2 cellular contexts compared by ENCODE assay signal in the genomic region with DNA sequence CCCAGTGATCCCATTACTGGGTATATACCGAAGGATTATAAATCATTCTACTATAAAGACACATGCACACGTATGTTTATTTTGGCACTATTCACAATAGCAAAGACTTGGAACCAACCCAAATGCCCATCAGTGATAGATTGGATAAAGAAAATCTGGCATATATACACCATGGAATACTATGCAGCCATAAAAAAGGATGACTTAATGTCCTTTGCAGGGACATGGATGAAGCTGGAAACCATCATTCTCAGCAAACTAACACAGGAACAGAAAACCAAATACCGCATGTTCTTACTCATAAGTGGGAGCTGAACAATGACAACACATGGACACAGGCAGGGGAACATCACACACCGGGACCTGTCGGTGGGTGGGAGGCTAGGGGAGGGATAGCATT. TPM values are rescaled to one million over a fixed set of nuclear protein-coding genes. Genes with fewer than 3 reads are reported as not detected.
A peak's percentile ranks its signal among the peaks of the same experiment; 100 is the strongest.
DNase-seq lines count a peak whose midpoint lies in the region; ATAC-seq, FAIRE-seq and TF ChIP-seq lines count a peak whose summit lies in the region.
"Not testable (repeated sequence)": the region's sequence is repeated elsewhere in the genome, so short reads cannot be mapped to it uniquely, and the experiment has no call there.

No MANE protein-coding gene starts in this region.

- 93% methylated on average over 5 of the region's 5 CpGs for WGBS in K562 (ENCODE audit: insufficient coverage, low coverage, missing lambda C conversion rate)

- not testable (repeated sequence) for H3K9ac ChIP-seq in K562 (ENCODE audit: insufficient read depth in 1 of 2, low read depth in 2 of 2, low read length in 2 of 2)

- TF ChIP-seq EP300 in K562 (IDR thresholded peaks at IDR 0.05; ENCODE audit: low read length), result not testable (repeated sequence)

- in situ Hi-C loops in K562 (cut with MboI), result not testable (repeated sequence)

- TF ChIP-seq RAD21 in K562 (CRISPR knock-in tag; conservative IDR thresholded peaks at IDR 0.05 in 1 of 2, IDR thresholded peaks at IDR 0.05 in 1 of 2), result not testable (repeated sequence)

- TF ChIP-seq POLR2A in K562 (conservative IDR thresholded peaks at IDR 0.05), result not testable (repeated sequence)

- not testable (repeated sequence) for H3K27ac ChIP-seq in HEK293 (ENCODE audit: extremely low read depth, low read depth, low read length); K562 (ENCODE audit: extremely low read depth, low read depth, low read length)

- not testable (repeated sequence) for H3K4me1 ChIP-seq in HEK293 (ENCODE audit: control insufficient read depth, insufficient read depth, low read length); K562 (replicated peaks in 1 of 2; ENCODE audit: control insufficient read depth in 2 of 2, insufficient read depth in 2 of 2, low read length in 2 of 2)

- not testable (repeated sequence) for H2AFZ ChIP-seq in K562 (ENCODE audit: low read depth, low read length)

- not testable (repeated sequence) for H3K79me2 ChIP-seq in K562 (ENCODE audit: control insufficient read depth, insufficient read depth, low read length)

- not testable (repeated sequence) for TF ChIP-seq CTCF in HEK293 (tag by site-specific recombination; IDR thresholded peaks at IDR 0.05); K562 (IDR thresholded peaks at IDR 0.05 in 2 of 3, conservative IDR thresholded peaks at IDR 0.05 in 1 of 3; ENCODE audit: insufficient read depth in 2 of 3, low read depth in 1 of 3, low read length in 3 of 3)

- not testable (repeated sequence) for H3K9me1 ChIP-seq in K562 (ENCODE audit: control insufficient read depth, insufficient read depth, low read length)

- H3K27me3 ChIP-seq in K562 (ENCODE audit: control insufficient read depth in 2 of 2, insufficient read depth in 2 of 2, low read length in 2 of 2), result not testable (repeated sequence)

- ATAC-seq in K562, result not testable (repeated sequence)

- intact Hi-C loops in K562 (cut with micrococcal nuclease), result not testable (repeated sequence)

- POLR2A ChIA-PET in HEK293 (lab: Yijun Ruan, JAX); K562 (lab: Yijun Ruan, JAX): not testable (repeated sequence)

- not testable (repeated sequence) for H4K20me1 ChIP-seq in K562 (replicated peaks; ENCODE audit: control insufficient read depth, insufficient read depth, low read length)

- not testable (repeated sequence) for H3K4me2 ChIP-seq in K562 (ENCODE audit: insufficient read depth, low read length)

- CTCF ChIA-PET in HEK293 (lab: Yijun Ruan, JAX); K562 (lab: Yijun Ruan, JAX; ENCODE audit: low intra/inter-chr PET ratio): not testable (repeated sequence)

- BruUV-seq in K562 (replicated peaks; lab: Mats Ljungman, UMichigan), result not testable (repeated sequence)

- FAIRE-seq in K562 (lab: Jason Lieb, UNC), result not testable (repeated sequence)

- H3K9me3 ChIP-seq in HEK293 (ENCODE audit: control insufficient read depth, insufficient read depth, low read depth, low read length); K562 (replicated peaks; ENCODE audit: control insufficient read depth, insufficient read depth, low read depth, low read length): not testable (repeated sequence)

- not testable (repeated sequence) for H3K4me3 ChIP-seq in HEK293 (ENCODE audit: low read depth, low read length); K562

- not testable (repeated sequence) for DNase-seq in K562 (ENCODE audit: extremely low read depth in 1 of 4, low spot score in 3 of 4)

- H3K36me3 ChIP-seq in HEK293 (ENCODE audit: control insufficient read depth in 2 of 2, insufficient read depth in 1 of 2, low read length in 2 of 2), result peaks cover 8 to 19% of the 10 kb centered on the region in 2 experiments
- H3K36me3 ChIP-seq in K562 (ENCODE audit: control insufficient read depth, insufficient read depth, low read length), result peaks cover 33% of the 10 kb centered on the region

TF ChIP-seq in HEK293, 187 proteins besides CTCF, POLR2A, EP300 and RAD21:
- peak; percentile 82 for TF ChIP-seq ZNF146 (tag by site-specific recombination; IDR thresholded peaks at IDR 0.05)
- TF ChIP-seq, protein P1, sequence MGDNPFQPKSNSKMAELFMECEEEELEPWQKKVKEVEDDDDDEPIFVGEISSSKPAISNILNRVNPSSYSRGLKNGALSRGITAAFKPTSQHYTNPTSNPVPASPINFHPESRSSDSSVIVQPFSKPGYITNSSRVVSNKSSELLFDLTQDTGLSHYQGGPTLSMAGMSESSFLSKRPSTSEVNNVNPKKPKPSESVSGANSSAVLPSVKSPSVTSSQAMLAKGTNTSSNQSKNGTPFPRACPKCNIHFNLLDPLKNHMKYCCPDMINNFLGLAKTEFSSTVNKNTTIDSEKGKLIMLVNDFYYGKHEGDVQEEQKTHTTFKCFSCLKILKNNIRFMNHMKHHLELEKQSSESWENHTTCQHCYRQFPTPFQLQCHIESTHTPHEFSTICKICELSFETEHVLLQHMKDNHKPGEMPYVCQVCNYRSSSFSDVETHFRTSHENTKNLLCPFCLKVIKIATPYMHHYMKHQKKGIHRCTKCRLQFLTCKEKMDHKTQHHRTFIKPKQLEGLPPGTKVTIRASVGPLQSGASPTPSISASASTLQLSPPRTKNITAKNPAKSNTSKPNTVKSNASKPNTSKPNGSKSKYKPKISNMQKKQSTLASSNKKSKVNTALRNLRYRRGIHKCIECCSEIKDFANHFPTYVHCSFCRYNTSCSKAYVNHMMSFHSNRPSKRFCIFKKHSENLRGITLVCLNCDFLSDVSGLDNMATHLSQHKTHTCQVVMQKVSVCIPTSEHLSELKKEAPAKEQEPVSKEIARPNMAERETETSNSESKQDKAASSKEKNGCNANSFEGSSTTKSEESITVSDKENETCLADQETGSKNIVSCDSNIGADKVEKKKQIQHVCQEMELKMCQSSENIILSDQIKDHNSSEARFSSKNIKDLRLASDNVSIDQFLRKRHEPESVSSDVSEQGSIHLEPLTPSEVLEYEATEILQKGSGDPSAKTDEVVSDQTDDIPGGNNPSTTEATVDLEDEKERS (tag by site-specific recombination; IDR thresholded peaks at IDR 0.05), result 0 out of 2 replicates have a peak, but pooled peaks have one; percentile 40

TF ChIP-seq in K562, 482 proteins besides CTCF, POLR2A, EP300 and RAD21:
- peak; percentile 28; the same call in 1 of the 2 replicates for TF ChIP-seq BCOR (IDR thresholded peaks at IDR 0.05)
- TF ChIP-seq ZNF146 (CRISPR knock-in tag; IDR thresholded peaks at IDR 0.05; ENCODE audit: unreplicated experiment), result peak; percentile 87

RNA-seq across cellular contexts. Expression of gene BBS10, which starts 15.9 kb away (rescaled TPM):
- 2.8 and 10.1 TPM in 2 replicates for total RNA-seq in K562 (2011; cell fraction: chromatin; rRNA removed; ENCODE audit: low replicate concordance)
- total RNA-seq in K562 (2011; cell fraction: nucleolus; rRNA removed), result 3.0 and 3.3 TPM in 2 replicates
- 5.6 and 11.4 TPM in 2 replicates for total RNA-seq in K562 (2011; cell fraction: nucleoplasm; rRNA removed)
- total RNA-seq in K562 (2014; rRNA removed) (4.6 and 4.7 TPM in 2 replicates), K562 (2014; rRNA removed; fragmentation: Illumina TruSeq; extraction: Trizol) (8.2 and 9.4 TPM in 2 replicates), K562 (2015; rRNA removed; fragmentation: Illumina TruSeq; extraction: Trizol) (6.8 and 7.3 TPM in 2 replicates), K562 (2021) (5.9 and 6.1 TPM in 2 replicates)
- polyA plus RNA-seq in K562 (2011; rRNA removed) (11.9 and 14.9 TPM in 2 replicates), K562 (2014; fragmentation: Illumina TruSeq; extraction: Trizol) (7.2 and 8.3 TPM in 2 replicates), K562 (2014; fragmentation: Nextera tagmentation; extraction: Ambion mirVana) (1 to 10 TPM; 2.3 to 2.7 TPM), K562 (2014; rRNA removed) (5.8 TPM in 2 replicates)
- polyA plus RNA-seq in K562 (2011; cell fraction: cytosol; rRNA removed), result 1.7 and 4.6 TPM in 2 replicates
- 4.9 and 7.6 TPM in 2 replicates for polyA plus RNA-seq in K562 (2011; cell fraction: nucleus; rRNA removed)
- polyA plus RNA-seq in K562 (2012), result 4.8 and 5.1 TPM in 2 replicates
- polyA minus RNA-seq in K562 (2011; rRNA and poly(A)+ RNA removed), result 8.2 and 8.8 TPM in 2 replicates
- 3.1 and 3.5 TPM in 2 replicates for polyA minus RNA-seq in K562 (2011; cell fraction: cytosol; rRNA and poly(A)+ RNA removed)
- polyA minus RNA-seq in K562 (2011; cell fraction: nucleus; rRNA and poly(A)+ RNA removed), result 3.9 and 9.2 TPM in 2 replicates
